15 cellular contexts compared by ENCODE assay signal in genomic region chr3:66095295-66096001, GRCh38.
"Had no signal": no experiment of that assay in that cellular context is flagged by ENCODE, and none has a peak within 500 bp of the region (broad histone marks: within the 10 kb centered on the region; RNA-seq: fewer than 3 reads in every experiment).

No MANE protein-coding gene starts in this region.

- H3K4me3 ChIP-seq: breast epithelium, gastroesophageal sphincter, lung, psoas muscle, right lobe of liver had no signal

- H3K36me3 ChIP-seq: breast epithelium, gastroesophageal sphincter, right lobe of liver had no signal

- H3K4me1 ChIP-seq: breast epithelium, gastroesophageal sphincter, psoas muscle, right lobe of liver had no signal

- DNase-seq: activated CD4-positive, alpha-beta T cell treated with anti-CD3 and anti-CD28 coated beads, Interleukin-2, amount 10 ng/mL, durations not matched to agents 7 days and 5 days; activated CD8-positive, alpha-beta memory T cell treated with anti-CD3 and anti-CD28 coated beads, Interleukin-2, amount 50 U/mL, for 48 hours; activated gamma-delta T cell; activated T-cell treated with anti-CD3 and anti-CD28 coated beads, Interleukin-2, amount 50 U/mL, for 72 hours; effector memory CD4-positive, alpha-beta T cell; islet precursor cell; midbrain; psoas muscle; right lobe of liver; stimulated activated CD4-positive, alpha-beta T cell treated with anti-CD3 and anti-CD28 coated beads, Interleukin-12 subunit alpha, Interleukin-12 subunit beta, amount 100 ng/mL, for 4 hours; stimulated activated CD4-positive, alpha-beta T cell treated with anti-CD3 and anti-CD28 coated beads, Interleukin-2, amount 100 ng/mL, for 24 hours; T-helper 2 cell had no signal

- H3K9me3 ChIP-seq: psoas muscle, right lobe of liver had no signal

- H3K27ac ChIP-seq: breast epithelium, gastroesophageal sphincter, psoas muscle, right lobe of liver had no signal

- H3K27me3 ChIP-seq: breast epithelium, gastroesophageal sphincter, right lobe of liver had no signal
